ENCODE assay signal across 8 cellular contexts in genomic region chr7:118449797-118450196, GRCh38.
"Had no signal": no experiment of that assay in that cellular context is flagged by ENCODE, and none has a peak within 500 bp of the region (broad histone marks: within the 10 kb centered on the region; RNA-seq: fewer than 3 reads in every experiment).

No MANE protein-coding gene starts in this region.

- H3K36me3 ChIP-seq: HAP-1 had no signal

- H2AFZ ChIP-seq: GM23248 had no signal

- ATAC-seq: HCT116, HepG2 had no signal

- FAIRE-seq: HepG2 had no signal

- H3K4me3 ChIP-seq: GM23248, HAP-1 had no signal

- H3K27ac ChIP-seq: GM23248, HL-60 had no signal

- DNase-seq: GM23248, GOT3, H7, HFFc6 had no signal

- H3K9ac ChIP-seq: GM23248 had no signal

- H3K4me1 ChIP-seq: HAP-1 had no signal

- H3K9me3 ChIP-seq: HAP-1 had no signal
